In genomic region chr10:117174439-117175214, GRCh38 we compare ENCODE assay signal across 8 cellular contexts. TPM values are rescaled to one million over a fixed set of nuclear protein-coding genes. Genes with fewer than 3 reads are reported as not detected.
DNase-seq lines count a peak whose midpoint lies in the region; ATAC-seq and TF ChIP-seq lines count a peak whose summit lies in the region.

No MANE protein-coding gene starts in this region.

- peaks cover 12% of the 10 kb centered on the region for H3K4me1 ChIP-seq in upper lobe of right lung

- no peak overlapping the region for H3K27ac ChIP-seq in upper lobe of right lung

- no peaks in the 10 kb centered on the region for H3K9me3 Mint-ChIP-seq in activated naive CD8-positive, alpha-beta T cell treated with anti-CD3 and anti-CD28 coated beads, Interleukin-2, amount 10 ng/mL, durations not matched to agents 7 days and 5 days
- no peaks in the 10 kb centered on the region for H3K9me3 Mint-ChIP-seq in progenitor cell of endocrine pancreas (ENCODE audit: low read depth)

- DNase-seq in GM06990 (ENCODE audit: extremely low read depth, insufficient read length): peak; percentile 68
- DNase-seq in HCEC 1CT: peak; percentile 42
- peak; percentile 54 for DNase-seq in MG63
- peak; percentile 64 for DNase-seq in SKM-1 (lab: John Stamatoyannopoulos, UW; ENCODE audit: unreplicated experiment)
- DNase-seq in activated naive CD8-positive, alpha-beta T cell treated with anti-CD3 and anti-CD28 coated beads, Interleukin-2, amount 10 ng/mL, durations not matched to agents 7 days and 5 days: peak; percentile 74
- DNase-seq in left cardiac atrium: peak; percentile 74
- DNase-seq in progenitor cell of endocrine pancreas (ENCODE audit: low spot score, unreplicated experiment): peak; percentile 86
- peak; percentile 80 for DNase-seq in upper lobe of right lung

- H3K27me3 Mint-ChIP-seq in activated naive CD8-positive, alpha-beta T cell treated with anti-CD3 and anti-CD28 coated beads, Interleukin-2, amount 10 ng/mL, durations not matched to agents 7 days and 5 days: peaks cover 38% of the 10 kb centered on the region
- peaks cover 74% of the 10 kb centered on the region for H3K27me3 Mint-ChIP-seq in progenitor cell of endocrine pancreas

- intact Hi-C loops in left cardiac atrium (cut with DNase I): loop anchor here (1.0 to 5.0 kb wide), 3 partner anchors 377 to 492 kb away; no protein-coding TSS in a partner anchor
- intact Hi-C loops in upper lobe of right lung (cut with DNase I): loop anchor here (10.0 kb wide), 1 partner anchor 380 kb away; no protein-coding TSS in a partner anchor

- peaks cover 12% of the 10 kb centered on the region for H3K4me1 Mint-ChIP-seq in activated naive CD8-positive, alpha-beta T cell treated with anti-CD3 and anti-CD28 coated beads, Interleukin-2, amount 10 ng/mL, durations not matched to agents 7 days and 5 days
- H3K4me1 Mint-ChIP-seq in progenitor cell of endocrine pancreas (ENCODE audit: low read depth): peaks cover 12% of the 10 kb centered on the region

- no peaks in the 10 kb centered on the region for H3K36me3 Mint-ChIP-seq in activated naive CD8-positive, alpha-beta T cell treated with anti-CD3 and anti-CD28 coated beads, Interleukin-2, amount 10 ng/mL, durations not matched to agents 7 days and 5 days
- no peaks in the 10 kb centered on the region for H3K36me3 Mint-ChIP-seq in progenitor cell of endocrine pancreas (ENCODE audit: insufficient read depth)

- ATAC-seq in activated naive CD8-positive, alpha-beta T cell treated with anti-CD3 and anti-CD28 coated beads, Interleukin-2, amount 10 ng/mL, durations not matched to agents 7 days and 5 days (ENCODE audit: low read depth): peak; percentile 85
- peak; percentile 86 to 92 for ATAC-seq in left cardiac atrium
- peak; percentile 95 for ATAC-seq in upper lobe of right lung

- H3K4me3 Mint-ChIP-seq in activated naive CD8-positive, alpha-beta T cell treated with anti-CD3 and anti-CD28 coated beads, Interleukin-2, amount 10 ng/mL, durations not matched to agents 7 days and 5 days: peak overlapping the region; percentile 85
- H3K4me3 Mint-ChIP-seq in progenitor cell of endocrine pancreas (ENCODE audit: low read depth): peak overlapping the region; percentile 74

- TF ChIP-seq CTCF in GM06990 (IDR thresholded peaks at IDR 0.05; ENCODE audit: insufficient read depth, low read length, poor library complexity, severe bottlenecking) (peak; percentile 87), progenitor cell of endocrine pancreas (IDR thresholded peaks at IDR 0.05; ENCODE audit: unreplicated experiment) (peak; percentile 89), upper lobe of right lung (IDR thresholded peaks at IDR 0.05) (peak; percentile 89)

- H3K36me3 ChIP-seq in GM06990 (ENCODE audit: control insufficient read depth, insufficient read depth, low read length) (no peaks in the 10 kb centered on the region), MG63 (no peaks in the 10 kb centered on the region), upper lobe of right lung (no peaks in the 10 kb centered on the region)

- peak overlapping the region; percentile 48 for H3K4me3 ChIP-seq in GM06990 (replicated peaks; ENCODE audit: low read depth, low read length)
- H3K4me3 ChIP-seq in MG63: peak overlapping the region; percentile 28
- peak overlapping the region; percentile 47 for H3K4me3 ChIP-seq in upper lobe of right lung

- H3K27me3 ChIP-seq in GM06990 (replicated peaks; ENCODE audit: control insufficient read depth, insufficient read depth, low read length) (peaks cover 2% of the 10 kb centered on the region; the same call in 1 of the 2 replicates), MG63 (peaks cover 19% of the 10 kb centered on the region), upper lobe of right lung (peaks cover 49% of the 10 kb centered on the region)

- POLR2A ChIA-PET in activated naive CD8-positive, alpha-beta T cell treated with anti-CD3 and anti-CD28 coated beads, Interleukin-2, amount 10 ng/mL, durations not matched to agents 7 days and 5 days (lab: Charles Lee): interaction anchor here (1.5 kb wide), 1 partner anchor 378 kb away, joined by 4 read pairs; no protein-coding TSS in a partner anchor

- peak overlapping the region; percentile 75 for H3K27ac Mint-ChIP-seq in activated naive CD8-positive, alpha-beta T cell treated with anti-CD3 and anti-CD28 coated beads, Interleukin-2, amount 10 ng/mL, durations not matched to agents 7 days and 5 days
- no peak overlapping the region for H3K27ac Mint-ChIP-seq in progenitor cell of endocrine pancreas

- H3K9me3 ChIP-seq in MG63 (no peaks in the 10 kb centered on the region), upper lobe of right lung (no peaks in the 10 kb centered on the region)

RNA-seq across cellular contexts. Expression of gene KCNK18, which starts 22.7 kb away (rescaled TPM):
- not detected in 2 replicates for total RNA-seq in MG63 (2014; rRNA removed; shearing (Covaris generic); ENCODE audit: low replicate concordance)
- not detected for total RNA-seq in activated naive CD8-positive, alpha-beta T cell treated with anti-CD3 and anti-CD28 coated beads, Interleukin-2, amount 10 ng/mL, durations not matched to agents 7 days and 5 days
- total RNA-seq in left cardiac atrium (not detected), progenitor cell of endocrine pancreas (not detected in 2 replicates), upper lobe of right lung (not detected)

RNA-seq across cellular contexts. Expression of gene VAX1, which starts 36.6 kb away (rescaled TPM):
- total RNA-seq in MG63 (2014; rRNA removed; shearing (Covaris generic); ENCODE audit: low replicate concordance): not detected in 2 replicates
- total RNA-seq in activated naive CD8-positive, alpha-beta T cell treated with anti-CD3 and anti-CD28 coated beads, Interleukin-2, amount 10 ng/mL, durations not matched to agents 7 days and 5 days: not detected
- not detected for total RNA-seq in left cardiac atrium
- not detected in 2 replicates for total RNA-seq in progenitor cell of endocrine pancreas
- total RNA-seq in upper lobe of right lung: not detected
